ENCODE assay signal across 6 cellular contexts in the genomic region with DNA sequence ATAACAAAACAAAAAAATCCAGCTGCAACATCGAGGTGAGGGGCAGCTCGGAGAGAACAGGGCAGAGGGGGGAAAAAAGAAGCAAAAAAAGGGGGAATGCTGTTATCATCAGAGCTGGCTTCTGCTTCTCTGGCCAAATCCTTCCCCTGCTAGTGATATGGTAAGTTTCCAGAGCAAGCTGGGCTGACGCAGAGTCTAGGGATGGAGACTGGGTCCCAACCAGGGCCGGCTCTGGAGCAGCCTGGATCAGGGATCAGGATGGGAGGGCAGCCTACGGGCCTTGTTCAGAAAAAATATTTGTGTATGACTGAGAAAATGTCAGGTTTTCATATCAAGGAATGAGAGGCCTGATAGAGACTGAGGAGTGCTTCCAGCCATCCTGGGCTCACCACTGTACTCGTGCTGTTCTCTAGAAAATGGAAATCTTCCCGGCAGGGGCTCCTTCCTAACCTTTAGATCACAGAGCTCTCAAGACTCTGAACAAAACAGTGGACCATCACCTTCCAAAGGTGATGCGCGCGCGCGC. TPM values are rescaled to one million over a fixed set of nuclear protein-coding genes. Genes with fewer than 3 reads are reported as not detected.
DNase-seq lines count a peak whose midpoint lies in the region; ATAC-seq and TF ChIP-seq lines count a peak whose summit lies in the region.

No MANE protein-coding gene starts in this region.

- no peaks in the 10 kb centered on the region for H3K36me3 Mint-ChIP-seq in CD4-positive, alpha-beta memory T cell
- H3K36me3 Mint-ChIP-seq in mesothelial cell of epicardium, result no peaks in the 10 kb centered on the region

- peak overlapping the region; percentile 32 to 92 (median 72) for H3K4me3 Mint-ChIP-seq in CD4-positive, alpha-beta memory T cell
- peak overlapping the region; percentile 91 for H3K4me3 Mint-ChIP-seq in mesothelial cell of epicardium

- peaks cover 2 to 21% (median 4%) of the 10 kb centered on the region in 4 donors for H3K4me1 Mint-ChIP-seq in CD4-positive, alpha-beta memory T cell
- H3K4me1 Mint-ChIP-seq in mesothelial cell of epicardium, result peaks cover 38% of the 10 kb centered on the region

- no peak for TF ChIP-seq CTCF in mesothelial cell of epicardium (IDR thresholded peaks at IDR 0.05; ENCODE audit: unreplicated experiment)

- peaks cover 13% of the 10 kb centered on the region for H3K4me1 ChIP-seq in CD4-positive, alpha-beta memory T cell (ENCODE audit: insufficient read depth, low read length)
- H3K4me1 ChIP-seq in adipocyte (ENCODE audit: control insufficient read depth, insufficient read depth, low read length), result peaks cover 77% of the 10 kb centered on the region

- peak overlapping the region; percentile 86 for H3K9ac ChIP-seq in adipocyte (ENCODE audit: low read length)

- peak overlapping the region in 1 of 7 donors; percentile 87 for H3K27ac Mint-ChIP-seq in CD4-positive, alpha-beta memory T cell
- no peak overlapping the region for H3K27ac Mint-ChIP-seq in mesothelial cell of epicardium

- DNase-seq in CD4-positive, alpha-beta memory T cell, result no peak
- DNase-seq in adipocyte (ENCODE audit: low read depth) (no peak), mesothelial cell of epicardium (ENCODE audit: low spot score in 2 of 2, unreplicated experiment in 2 of 2) (no peak), NCI-H1105 treated with DMSO at 0.1 percent for 48 hours (lab: John Stamatoyannopoulos, UW) (no peak), T-helper 9 cell (no peak)

- POLR2A ChIA-PET in CD4-positive, alpha-beta memory T cell (lab: Charles Lee; ENCODE audit: partially characterized antibody), result no interaction called here

- no peaks in the 10 kb centered on the region for H3K9me3 ChIP-seq in CD4-positive, alpha-beta memory T cell (ENCODE audit: control insufficient read depth in 1 of 2, low read length in 2 of 2)
- no peaks in the 10 kb centered on the region for H3K9me3 ChIP-seq in adipocyte (ENCODE audit: control insufficient read depth, low read length)

- no peaks in the 10 kb centered on the region for H3K9me3 Mint-ChIP-seq in CD4-positive, alpha-beta memory T cell
- no peaks in the 10 kb centered on the region for H3K9me3 Mint-ChIP-seq in mesothelial cell of epicardium

- peaks cover 12 to 25% of the 10 kb centered on the region in 2 donors for H3K27me3 Mint-ChIP-seq in CD4-positive, alpha-beta memory T cell
- peaks cover 13% of the 10 kb centered on the region for H3K27me3 Mint-ChIP-seq in mesothelial cell of epicardium (ENCODE audit: low read depth)

- no peak overlapping the region for H3K27ac ChIP-seq in CD4-positive, alpha-beta memory T cell (ENCODE audit: low read depth, low read length)

- CTCF ChIA-PET in CD4-positive, alpha-beta memory T cell (lab: Charles Lee; ENCODE audit: partially characterized antibody), result no interaction called here

- peaks cover 14% of the 10 kb centered on the region for H3K27me3 ChIP-seq in CD4-positive, alpha-beta memory T cell (ENCODE audit: insufficient read depth, low read length)
- no peaks in the 10 kb centered on the region for H3K27me3 ChIP-seq in adipocyte (replicated peaks; ENCODE audit: control insufficient read depth, insufficient read depth, low read length)

- ATAC-seq in HG02763 (IDR thresholded peaks at IDR 0.05; ENCODE audit: unreplicated experiment), result no peak

- no peaks in the 10 kb centered on the region for H3K36me3 ChIP-seq in CD4-positive, alpha-beta memory T cell (ENCODE audit: insufficient read depth, low read length)
- no peaks in the 10 kb centered on the region for H3K36me3 ChIP-seq in adipocyte (ENCODE audit: control insufficient read depth, insufficient read depth, low read length, severe bottlenecking)

- H3K4me3 ChIP-seq in CD4-positive, alpha-beta memory T cell (ENCODE audit: low read length in 2 of 2), result no peak overlapping the region
- H3K4me3 ChIP-seq in adipocyte (ENCODE audit: low read length), result peak overlapping the region; percentile 90

- intact Hi-C loops in CD4-positive, alpha-beta memory T cell (cut with micrococcal nuclease), result no loop called here

RNA-seq across cellular contexts. Expression of a gene that starts 0.7 kb away (rescaled TPM):
- total RNA-seq in CD4-positive, alpha-beta memory T cell, result not detected
- polyA plus RNA-seq in CD4-positive, alpha-beta memory T cell, result not detected
- total RNA-seq in mesothelial cell of epicardium, result 21.9 to 22.1 TPM (median 22.1 TPM) in 3 replicates

RNA-seq across cellular contexts. Expression of a gene that starts 13.7 kb away (rescaled TPM):
- 10 to 100 TPM; 57.9 to 59.4 TPM for total RNA-seq in CD4-positive, alpha-beta memory T cell
- polyA plus RNA-seq in CD4-positive, alpha-beta memory T cell, result 10 to 100 TPM in 1 of 2 donors, 1 to 10 TPM in 1; 7.2 to 10.5 TPM
- total RNA-seq in mesothelial cell of epicardium, result 64.2 to 79.3 TPM (median 68.2 TPM) in 3 replicates

RNA-seq across cellular contexts. Expression of a gene that starts 43.5 kb away (rescaled TPM):
- 10 to 100 TPM; 44.8 to 45.5 TPM for total RNA-seq in CD4-positive, alpha-beta memory T cell
- polyA plus RNA-seq in CD4-positive, alpha-beta memory T cell, result 10 to 100 TPM; 56.4 to 70.7 TPM
- total RNA-seq in mesothelial cell of epicardium, result 373 to 393 TPM (median 375 TPM) in 3 replicates

RNA-seq across cellular contexts. Expression of a gene that starts 51.4 kb away (rescaled TPM):
- total RNA-seq in CD4-positive, alpha-beta memory T cell, result 100 to 1,000 TPM; 148 to 150 TPM
- polyA plus RNA-seq in CD4-positive, alpha-beta memory T cell, result 1 to 10 TPM; 2.7 to 3.3 TPM
- 72.5 to 77.7 TPM (median 76.2 TPM) in 3 replicates for total RNA-seq in mesothelial cell of epicardium

Comparison
In these comparisons a context has a peak if more than half of its experiments do, and no peak if none do; other contexts are left out.
1. RNA of a gene that starts 0.7 kb away (total RNA-seq): 21.9 to 22.1 TPM in mesothelial cell of epicardium; not detected in CD4-positive, alpha-beta memory T cell; every median in the first group is over 10 times any median in the second.